23 cellular contexts compared by ENCODE assay signal in the genomic region with DNA sequence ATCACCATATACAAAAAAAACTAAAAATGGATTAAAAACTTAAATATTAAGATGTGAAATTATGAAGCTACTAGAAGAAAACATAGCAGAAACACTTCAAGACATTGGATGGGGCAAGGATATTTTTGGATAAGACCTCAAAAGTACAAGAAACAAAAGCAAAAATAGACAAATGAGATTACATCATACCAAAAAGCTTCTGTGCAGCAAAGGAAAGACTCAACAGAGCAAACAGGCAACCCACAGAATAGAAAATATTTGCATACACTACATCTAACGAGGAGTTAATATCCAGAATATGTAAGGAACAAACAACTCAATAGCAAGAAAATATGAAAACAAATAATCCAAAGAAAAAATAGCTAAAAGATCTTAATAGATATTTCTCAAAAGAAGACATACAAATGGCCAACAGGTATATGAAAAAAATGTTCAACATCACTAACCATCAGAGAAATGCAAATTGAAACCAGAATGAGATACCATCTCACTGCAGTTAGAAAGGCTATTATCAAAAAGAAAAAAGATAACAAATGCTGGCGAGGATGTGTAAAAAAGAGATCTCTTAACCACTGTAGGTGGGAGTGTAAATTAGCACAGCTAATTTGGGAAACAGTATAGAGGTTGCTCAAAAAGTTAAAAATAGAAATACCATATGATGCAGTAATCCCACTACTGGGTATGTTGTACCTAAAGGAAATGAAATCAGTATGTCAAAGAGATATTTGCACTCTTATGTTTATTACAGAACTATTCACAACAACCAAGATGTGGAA. TPM values are rescaled to one million over a fixed set of nuclear protein-coding genes. Genes with fewer than 3 reads are reported as not detected.
"Had no signal": no experiment of that assay in that cellular context is flagged by ENCODE, and none has a peak within 500 bp of the region (broad histone marks: within the 10 kb centered on the region; RNA-seq: fewer than 3 reads in every experiment).

No MANE protein-coding gene starts in this region.

- H3K36me3 ChIP-seq: cardiac muscle cell, right atrium auricular region, tibial artery, vagina had no signal

- H3K4me3 ChIP-seq: cardiac muscle cell, dorsolateral prefrontal cortex, lung, right atrium auricular region, tibial artery, vagina had no signal

- DNase-seq: activated CD4-positive, alpha-beta T cell treated with anti-CD3 and anti-CD28 coated beads, Interleukin-2, amount 50 U/mL, for 48 hours; activated naive CD4-positive, alpha-beta T cell treated with anti-CD3 and anti-CD28 coated beads, Interleukin-2, amount 10 ng/mL, durations not matched to agents 7 days and 5 days; dorsolateral prefrontal cortex; endodermal cell; head of caudate nucleus; immature natural killer cell; stimulated activated CD4-positive, alpha-beta T cell treated with anti-CD3 and anti-CD28 coated beads, Interleukin-4, amount 100 ng/mL, for 1 hour; stimulated activated naive B cell treated with anti-CD40 and anti-IgM and Interleukin-4, amounts not matched to agents 10 μg/mL and 1 μg/mL and 100 μg/mL, for 72 hours; tibial artery had no signal

- H3K27me3 ChIP-seq: cardiac muscle cell, right atrium auricular region, tibial artery, vagina had no signal

- H3K27ac ChIP-seq: cardiac muscle cell, dorsolateral prefrontal cortex, right atrium auricular region, tibial artery, vagina, VCaP had no signal

- H3K4me1 ChIP-seq: right atrium auricular region, tibial artery, vagina had no signal

- ATAC-seq: activated T-helper 17 cell treated with anti-CD3 and anti-CD28 coated beads, Interleukin-2, amount 50 U/mL, for 72 hours; stimulated activated naive B cell treated with anti-CD40 and anti-IgM and Interleukin-4, amounts not matched to agents 10 μg/mL and 1 μg/mL and 100 μg/mL, for 72 hours had no signal

- H3K9me3 ChIP-seq: right atrium auricular region, tibial artery, vagina had no signal

- FAIRE-seq: frontal cortex had no signal

RNA-seq across cellular contexts. Expression of a gene that starts 17.8 kb away (rescaled TPM):
- total RNA-seq: activated T-helper 17 cell treated with anti-CD3 and anti-CD28 coated beads, Interleukin-2, amount 50 U/mL, for 72 hours had no signal
- polyA plus RNA-seq: immature natural killer cell had no signal

RNA-seq across cellular contexts. Expression of a gene that starts 37.9 kb away (rescaled TPM):
- total RNA-seq: activated T-helper 17 cell treated with anti-CD3 and anti-CD28 coated beads, Interleukin-2, amount 50 U/mL, for 72 hours; cardiac muscle cell; dorsolateral prefrontal cortex; endodermal cell; epithelial cell of proximal tubule; frontal cortex; lung; mesothelial cell of epicardium; omental fat pad; progenitor cell of endocrine pancreas; right atrium auricular region; skeletal muscle tissue; vagina had no signal
- polyA plus RNA-seq: adipose tissue, cardiac muscle cell, immature natural killer cell, lung, neural cell had no signal
